In the genomic region with DNA sequence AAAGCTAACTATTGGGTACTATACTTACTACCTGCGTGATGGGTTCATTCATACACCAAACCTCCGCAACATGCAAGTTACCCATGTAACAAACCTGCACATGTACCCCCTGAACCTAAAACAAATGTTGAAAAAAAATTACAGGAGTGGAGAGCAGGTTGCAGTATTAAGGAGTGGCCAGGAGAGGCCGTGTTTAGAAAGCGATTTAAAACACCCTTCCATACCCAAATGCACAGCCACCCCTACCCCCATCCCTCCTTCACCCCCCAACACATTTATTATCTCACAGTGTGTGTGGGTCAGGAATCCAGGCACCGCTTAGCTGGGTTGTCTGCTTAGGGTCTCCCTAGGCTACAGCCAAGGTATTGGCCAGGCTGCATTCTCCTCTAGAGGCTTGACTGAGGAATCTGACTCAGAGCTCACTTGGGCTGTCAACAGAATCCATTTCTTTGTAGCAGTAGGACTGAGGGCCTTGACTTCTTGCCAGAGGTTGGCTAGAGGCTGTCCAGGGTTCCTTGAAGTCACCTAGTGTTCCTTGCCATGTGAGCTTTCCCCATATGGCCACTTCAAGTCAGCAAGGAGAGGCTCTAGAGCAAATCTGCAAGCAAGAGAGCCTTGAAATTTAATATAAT, we compare ENCODE assay signal across 8 cellular contexts.
DNase-seq lines count a peak whose midpoint lies in the region; ATAC-seq and TF ChIP-seq lines count a peak whose summit lies in the region.
"Not testable (repeated sequence)": the region's sequence is repeated elsewhere in the genome, so short reads cannot be mapped to it uniquely, and the experiment has no call there.

No MANE protein-coding gene starts in this region.

- CTCF ChIA-PET in CD8-positive, alpha-beta T cell (lab: Charles Lee); PC-3 (lab: Charles Lee); activated CD8-positive, alpha-beta memory T cell treated with anti-CD3 and anti-CD28 coated beads, Interleukin-2, amount 10 ng/mL, durations not matched to agents 7 days and 5 days (lab: Charles Lee): not testable (repeated sequence)

- not testable (repeated sequence) for H3F3A ChIP-seq in PC-3 (ENCODE audit: low read length, unreplicated experiment)

- DNase-seq in CD8-positive, alpha-beta T cell; PC-3; activated CD8-positive, alpha-beta memory T cell treated with anti-CD3 and anti-CD28 coated beads, Interleukin-2, amount 10 ng/mL, durations not matched to agents 7 days and 5 days; left ventricle myocardium superior; lower lobe of right lung; natural killer cell; stimulated activated naive CD8-positive, alpha-beta T cell treated with anti-CD3 and anti-CD28 coated beads, Interleukin-15, amount 100 ng/mL, for 72 hours: not testable (repeated sequence)

- BruUV-seq in PC-3 (replicated peaks; lab: Mats Ljungman, UMichigan): not testable (repeated sequence)

- not testable (repeated sequence) for TF ChIP-seq CTCF in CD8-positive, alpha-beta T cell (IDR thresholded peaks at IDR 0.05); PC-3 (conservative IDR thresholded peaks at IDR 0.05; ENCODE audit: low read depth, low read length); gastroesophageal sphincter (IDR thresholded peaks at IDR 0.05); lower lobe of right lung (IDR thresholded peaks at IDR 0.05); natural killer cell (IDR thresholded peaks at IDR 0.05)

- H3K4me1 Mint-ChIP-seq in CD8-positive, alpha-beta T cell (ENCODE audit: low read depth); activated CD8-positive, alpha-beta memory T cell treated with anti-CD3 and anti-CD28 coated beads, Interleukin-2, amount 10 ng/mL, durations not matched to agents 7 days and 5 days; natural killer cell; stimulated activated naive CD8-positive, alpha-beta T cell treated with anti-CD3 and anti-CD28 coated beads, Interleukin-15, amount 100 ng/mL, for 72 hours: not testable (repeated sequence)

- not testable (repeated sequence) for H3K27me3 Mint-ChIP-seq in CD8-positive, alpha-beta T cell (ENCODE audit: low read depth); activated CD8-positive, alpha-beta memory T cell treated with anti-CD3 and anti-CD28 coated beads, Interleukin-2, amount 10 ng/mL, durations not matched to agents 7 days and 5 days; natural killer cell (ENCODE audit: low read depth in 2 of 2); stimulated activated naive CD8-positive, alpha-beta T cell treated with anti-CD3 and anti-CD28 coated beads, Interleukin-15, amount 100 ng/mL, for 72 hours

- H3K36me3 ChIP-seq in CD8-positive, alpha-beta T cell (ENCODE audit: insufficient read depth, low read length); PC-3 (ENCODE audit: low read depth, low read length); gastroesophageal sphincter; lower lobe of right lung: not testable (repeated sequence)

- not testable (repeated sequence) for H3K4me3 Mint-ChIP-seq in CD8-positive, alpha-beta T cell; activated CD8-positive, alpha-beta memory T cell treated with anti-CD3 and anti-CD28 coated beads, Interleukin-2, amount 10 ng/mL, durations not matched to agents 7 days and 5 days; natural killer cell; stimulated activated naive CD8-positive, alpha-beta T cell treated with anti-CD3 and anti-CD28 coated beads, Interleukin-15, amount 100 ng/mL, for 72 hours

- not testable (repeated sequence) for H3K9me2 ChIP-seq in PC-3 (replicated peaks; ENCODE audit: low read length)

- H3K9me3 Mint-ChIP-seq in CD8-positive, alpha-beta T cell; activated CD8-positive, alpha-beta memory T cell treated with anti-CD3 and anti-CD28 coated beads, Interleukin-2, amount 10 ng/mL, durations not matched to agents 7 days and 5 days (ENCODE audit: low read depth); natural killer cell; stimulated activated naive CD8-positive, alpha-beta T cell treated with anti-CD3 and anti-CD28 coated beads, Interleukin-15, amount 100 ng/mL, for 72 hours: not testable (repeated sequence)

- not testable (repeated sequence) for H3K27ac Mint-ChIP-seq in CD8-positive, alpha-beta T cell; activated CD8-positive, alpha-beta memory T cell treated with anti-CD3 and anti-CD28 coated beads, Interleukin-2, amount 10 ng/mL, durations not matched to agents 7 days and 5 days; natural killer cell; stimulated activated naive CD8-positive, alpha-beta T cell treated with anti-CD3 and anti-CD28 coated beads, Interleukin-15, amount 100 ng/mL, for 72 hours

- H3K4me2 ChIP-seq in PC-3 (ENCODE audit: low read length): not testable (repeated sequence)

- H3K36me3 Mint-ChIP-seq in CD8-positive, alpha-beta T cell; activated CD8-positive, alpha-beta memory T cell treated with anti-CD3 and anti-CD28 coated beads, Interleukin-2, amount 10 ng/mL, durations not matched to agents 7 days and 5 days; natural killer cell: not testable (repeated sequence)

- not testable (repeated sequence) for H3K27me3 ChIP-seq in CD8-positive, alpha-beta T cell (ENCODE audit: insufficient read depth, low read length); PC-3 (ENCODE audit: low read length); gastroesophageal sphincter; lower lobe of right lung (ENCODE audit: low read depth)

- not testable (repeated sequence) for TF ChIP-seq EP300 in gastroesophageal sphincter (IDR thresholded peaks at IDR 0.05)

- TF ChIP-seq POLR2A in gastroesophageal sphincter (IDR thresholded peaks at IDR 0.05): not testable (repeated sequence)

- H3K9me3 ChIP-seq in CD8-positive, alpha-beta T cell (ENCODE audit: low read length); PC-3 (ENCODE audit: low read length); gastroesophageal sphincter; lower lobe of right lung: not testable (repeated sequence)

- H3K79me2 ChIP-seq in PC-3 (ENCODE audit: low read length): not testable (repeated sequence)

- not testable (repeated sequence) for H4K20me1 ChIP-seq in PC-3 (ENCODE audit: low read length)

- ATAC-seq in CD8-positive, alpha-beta T cell: peak; percentile 51
- peak; percentile 80 for ATAC-seq in PC-3
- peak; percentile 27 for ATAC-seq in activated CD8-positive, alpha-beta memory T cell treated with anti-CD3 and anti-CD28 coated beads, Interleukin-2, amount 10 ng/mL, durations not matched to agents 7 days and 5 days
- peak; percentile 34 for ATAC-seq in gastroesophageal sphincter
- peak; percentile 9 for ATAC-seq in left ventricle myocardium superior
- ATAC-seq in lower lobe of right lung: peak; percentile 90 to 91
- ATAC-seq in natural killer cell: peak; percentile 17 to 53 (median 36)
- ATAC-seq in stimulated activated naive CD8-positive, alpha-beta T cell treated with anti-CD3 and anti-CD28 coated beads, Interleukin-15, amount 100 ng/mL, for 72 hours: peak; percentile 23

- intact Hi-C loops in CD8-positive, alpha-beta T cell (cut with DNase I, micrococcal nuclease); PC-3 (cut with micrococcal nuclease); left ventricle myocardium superior (cut with micrococcal nuclease); lower lobe of right lung (cut with DNase I); natural killer cell (cut with micrococcal nuclease): not testable (repeated sequence)

- H3K4me3 ChIP-seq in CD8-positive, alpha-beta T cell (ENCODE audit: low read depth, low read length); PC-3 (ENCODE audit: low read length); gastroesophageal sphincter; lower lobe of right lung: not testable (repeated sequence)

- not testable (repeated sequence) for H2AFZ ChIP-seq in PC-3 (ENCODE audit: low read length)

- not testable (repeated sequence) for H3K27ac ChIP-seq in CD8-positive, alpha-beta T cell (ENCODE audit: low read depth, low read length); PC-3 (ENCODE audit: low read length); gastroesophageal sphincter; lower lobe of right lung

- not testable (repeated sequence) for H3K9ac ChIP-seq in PC-3 (ENCODE audit: low read length)

- not testable (repeated sequence) for H3K4me1 ChIP-seq in CD8-positive, alpha-beta T cell (ENCODE audit: insufficient read depth, low read length); PC-3 (ENCODE audit: insufficient read depth, low read length); gastroesophageal sphincter; lower lobe of right lung

- WGBS in gastroesophageal sphincter (ENCODE audit: low coverage in 1 of 2), 2 donors: no CpG with 5 or more reads among the region's 5 CpGs

- POLR2A ChIA-PET in CD8-positive, alpha-beta T cell (lab: Charles Lee); PC-3 (lab: Charles Lee; ENCODE audit: unreplicated experiment): not testable (repeated sequence)

Comparison
In these comparisons a context has a peak if more than half of its experiments do, and no peak if none do; other contexts are left out.
1. ATAC-seq: peak in every context shown above with its lines; median percentile 90 in lower lobe of right lung; 80 in PC-3; 51 in CD8-positive, alpha-beta T cell; 36 in natural killer cell; 34 in gastroesophageal sphincter; 27 in activated CD8-positive, alpha-beta memory T cell treated with anti-CD3 and anti-CD28 coated beads, Interleukin-2, amount 10 ng/mL, durations not matched to agents 7 days and 5 days; 23 in stimulated activated naive CD8-positive, alpha-beta T cell treated with anti-CD3 and anti-CD28 coated beads, Interleukin-15, amount 100 ng/mL, for 72 hours; 9 in left ventricle myocardium superior.